ENCODE assay signal across 1 cellular context in the genomic region with DNA sequence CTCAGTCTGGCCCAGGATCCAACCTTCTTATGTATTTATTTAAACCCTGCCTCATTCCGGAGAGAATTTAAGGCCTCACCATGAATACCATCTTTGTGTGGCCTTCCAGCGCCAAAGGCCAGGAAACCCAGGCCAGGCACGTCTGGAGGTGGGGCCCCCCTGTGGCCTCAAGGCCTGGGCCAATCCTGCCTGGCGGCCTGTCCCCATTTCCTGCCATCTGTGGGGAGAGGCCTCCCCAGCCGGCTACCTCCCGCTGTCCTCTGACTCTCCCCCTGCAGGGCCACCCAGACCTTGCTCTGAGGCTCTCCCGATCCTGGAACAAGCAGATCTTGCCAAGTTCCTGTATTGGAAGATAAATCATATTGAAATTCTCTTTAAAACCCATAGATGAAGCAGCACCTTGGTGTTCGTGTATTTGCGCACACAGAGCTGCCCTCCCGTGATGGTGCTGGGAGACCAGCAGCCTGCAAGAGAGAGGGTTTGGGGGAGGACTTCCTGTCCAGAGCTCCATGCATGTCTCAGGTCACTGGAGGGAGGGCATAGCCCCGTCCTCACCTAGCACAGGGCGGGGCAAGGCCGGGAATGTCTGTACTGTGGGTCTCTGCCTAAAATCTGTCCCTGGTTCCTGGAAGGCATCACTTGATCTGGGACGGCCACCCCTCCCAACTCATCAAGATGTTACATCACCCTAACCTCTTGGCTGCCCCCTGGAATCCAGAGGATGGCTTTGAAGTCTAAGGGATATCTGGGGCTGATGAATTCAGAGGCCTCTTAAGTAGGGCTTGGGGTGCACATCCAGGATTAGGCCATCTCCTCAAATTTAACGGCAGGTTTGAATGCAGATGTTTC.
TF ChIP-seq lines count a peak whose summit lies in the region.

No MANE protein-coding gene starts in this region.

TF ChIP-seq in HepG2, 621 proteins besides CTCF, POLR2A, EP300 and RAD21 (continued from another document and continues in another):
- TF ChIP-seq, protein P1, sequence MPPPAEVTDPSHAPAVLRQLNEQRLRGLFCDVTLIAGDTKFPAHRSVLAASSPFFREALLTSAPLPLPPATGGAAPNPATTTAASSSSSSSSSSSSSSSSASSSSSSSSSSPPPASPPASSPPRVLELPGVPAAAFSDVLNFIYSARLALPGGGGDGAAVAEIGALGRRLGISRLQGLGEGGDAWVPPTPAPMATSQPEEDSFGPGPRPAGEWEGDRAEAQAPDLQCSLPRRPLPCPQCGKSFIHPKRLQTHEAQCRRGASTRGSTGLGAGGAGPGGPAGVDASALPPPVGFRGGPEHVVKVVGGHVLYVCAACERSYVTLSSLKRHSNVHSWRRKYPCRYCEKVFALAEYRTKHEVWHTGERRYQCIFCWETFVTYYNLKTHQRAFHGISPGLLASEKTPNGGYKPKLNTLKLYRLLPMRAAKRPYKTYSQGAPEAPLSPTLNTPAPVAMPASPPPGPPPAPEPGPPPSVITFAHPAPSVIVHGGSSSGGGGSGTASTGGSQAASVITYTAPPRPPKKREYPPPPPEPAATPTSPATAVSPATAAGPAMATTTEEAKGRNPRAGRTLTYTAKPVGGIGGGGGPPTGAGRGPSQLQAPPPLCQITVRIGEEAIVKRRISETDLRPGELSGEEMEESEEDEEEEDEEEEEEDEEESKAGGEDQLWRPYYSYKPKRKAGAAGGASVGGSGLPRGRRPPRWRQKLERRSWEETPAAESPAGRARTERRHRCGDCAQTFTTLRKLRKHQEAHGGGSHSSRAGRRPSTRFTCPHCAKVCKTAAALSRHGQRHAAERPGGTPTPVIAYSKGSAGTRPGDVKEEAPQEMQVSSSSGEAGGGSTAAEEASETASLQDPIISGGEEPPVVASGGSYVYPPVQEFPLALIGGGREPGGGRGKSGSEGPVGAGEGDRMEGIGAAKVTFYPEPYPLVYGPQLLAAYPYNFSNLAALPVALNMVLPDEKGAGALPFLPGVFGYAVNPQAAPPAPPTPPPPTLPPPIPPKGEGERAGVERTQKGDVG (CRISPR knock-in tag; IDR thresholded peaks at IDR 0.05; ENCODE audit: borderline replicate concordance) = peak; percentile 96; the same call in 1 of the 2 replicates
- TF ChIP-seq ZNF263 (CRISPR knock-in tag; IDR thresholded peaks at IDR 0.05) = peak; percentile 97
- no peak for TF ChIP-seq NAIF1 (CRISPR knock-in tag; IDR thresholded peaks at IDR 0.05; ENCODE audit: borderline replicate concordance)
- no peak for TF ChIP-seq ZNF556 (CRISPR knock-in tag; IDR thresholded peaks at IDR 0.05; ENCODE audit: borderline replicate concordance)
- TF ChIP-seq ZBTB38 (CRISPR knock-in tag; IDR thresholded peaks at IDR 0.05) = peak; percentile 98
- 0 out of 2 replicates have a peak, but pooled peaks have one; percentile 18 for TF ChIP-seq SP5 (CRISPR knock-in tag; IDR thresholded peaks at IDR 0.05; ENCODE audit: borderline replicate concordance, low read depth)
- TF ChIP-seq, protein P2, sequence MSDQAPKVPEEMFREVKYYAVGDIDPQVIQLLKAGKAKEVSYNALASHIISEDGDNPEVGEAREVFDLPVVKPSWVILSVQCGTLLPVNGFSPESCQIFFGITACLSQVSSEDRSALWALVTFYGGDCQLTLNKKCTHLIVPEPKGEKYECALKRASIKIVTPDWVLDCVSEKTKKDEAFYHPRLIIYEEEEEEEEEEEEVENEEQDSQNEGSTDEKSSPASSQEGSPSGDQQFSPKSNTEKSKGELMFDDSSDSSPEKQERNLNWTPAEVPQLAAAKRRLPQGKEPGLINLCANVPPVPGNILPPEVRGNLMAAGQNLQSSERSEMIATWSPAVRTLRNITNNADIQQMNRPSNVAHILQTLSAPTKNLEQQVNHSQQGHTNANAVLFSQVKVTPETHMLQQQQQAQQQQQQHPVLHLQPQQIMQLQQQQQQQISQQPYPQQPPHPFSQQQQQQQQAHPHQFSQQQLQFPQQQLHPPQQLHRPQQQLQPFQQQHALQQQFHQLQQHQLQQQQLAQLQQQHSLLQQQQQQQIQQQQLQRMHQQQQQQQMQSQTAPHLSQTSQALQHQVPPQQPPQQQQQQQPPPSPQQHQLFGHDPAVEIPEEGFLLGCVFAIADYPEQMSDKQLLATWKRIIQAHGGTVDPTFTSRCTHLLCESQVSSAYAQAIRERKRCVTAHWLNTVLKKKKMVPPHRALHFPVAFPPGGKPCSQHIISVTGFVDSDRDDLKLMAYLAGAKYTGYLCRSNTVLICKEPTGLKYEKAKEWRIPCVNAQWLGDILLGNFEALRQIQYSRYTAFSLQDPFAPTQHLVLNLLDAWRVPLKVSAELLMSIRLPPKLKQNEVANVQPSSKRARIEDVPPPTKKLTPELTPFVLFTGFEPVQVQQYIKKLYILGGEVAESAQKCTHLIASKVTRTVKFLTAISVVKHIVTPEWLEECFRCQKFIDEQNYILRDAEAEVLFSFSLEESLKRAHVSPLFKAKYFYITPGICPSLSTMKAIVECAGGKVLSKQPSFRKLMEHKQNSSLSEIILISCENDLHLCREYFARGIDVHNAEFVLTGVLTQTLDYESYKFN (CRISPR knock-in tag; conservative IDR thresholded peaks at IDR 0.05) = 0 out of 2 replicates have a peak, but pooled peaks have one; percentile 20
- peak; percentile 21; the same call in 1 of the 2 replicates for TF ChIP-seq RARA (CRISPR knock-in tag; IDR thresholded peaks at IDR 0.05)
- no peak for TF ChIP-seq ZNF224 (CRISPR knock-in tag; IDR thresholded peaks at IDR 0.05)
- 0 out of 2 replicates have a peak, but pooled peaks have one; percentile 54 for TF ChIP-seq MTA1 (CRISPR knock-in tag; IDR thresholded peaks at IDR 0.05; ENCODE audit: borderline replicate concordance)
- TF ChIP-seq, protein P3, sequence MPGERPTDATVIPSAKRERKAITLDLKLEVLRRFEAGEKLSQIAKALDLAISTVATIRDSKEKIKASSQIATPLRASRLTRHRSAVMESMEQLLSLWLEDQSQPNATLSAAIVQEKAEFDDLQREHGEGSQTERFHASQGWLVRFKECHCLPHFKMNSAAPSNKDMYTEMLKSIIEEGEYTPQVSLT (CRISPR knock-in tag; IDR thresholded peaks at IDR 0.05; ENCODE audit: borderline replicate concordance, low read depth) = no peak
- TF ChIP-seq, protein P4, sequence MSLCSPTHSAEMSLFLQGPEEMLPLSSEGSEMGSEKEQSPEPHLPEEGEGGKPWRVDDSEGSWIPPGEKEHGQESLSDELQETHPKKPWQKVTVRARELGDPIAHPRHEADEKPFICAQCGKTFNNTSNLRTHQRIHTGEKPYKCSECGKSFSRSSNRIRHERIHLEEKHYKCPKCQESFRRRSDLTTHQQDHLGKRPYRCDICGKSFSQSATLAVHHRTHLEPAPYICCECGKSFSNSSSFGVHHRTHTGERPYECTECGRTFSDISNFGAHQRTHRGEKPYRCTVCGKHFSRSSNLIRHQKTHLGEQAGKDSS (CRISPR knock-in tag; IDR thresholded peaks at IDR 0.05; ENCODE audit: borderline replicate concordance, low read depth) = no peak
- TF ChIP-seq HOXA3 (CRISPR knock-in tag; IDR thresholded peaks at IDR 0.05) = peak; percentile 59
- TF ChIP-seq, protein P5, sequence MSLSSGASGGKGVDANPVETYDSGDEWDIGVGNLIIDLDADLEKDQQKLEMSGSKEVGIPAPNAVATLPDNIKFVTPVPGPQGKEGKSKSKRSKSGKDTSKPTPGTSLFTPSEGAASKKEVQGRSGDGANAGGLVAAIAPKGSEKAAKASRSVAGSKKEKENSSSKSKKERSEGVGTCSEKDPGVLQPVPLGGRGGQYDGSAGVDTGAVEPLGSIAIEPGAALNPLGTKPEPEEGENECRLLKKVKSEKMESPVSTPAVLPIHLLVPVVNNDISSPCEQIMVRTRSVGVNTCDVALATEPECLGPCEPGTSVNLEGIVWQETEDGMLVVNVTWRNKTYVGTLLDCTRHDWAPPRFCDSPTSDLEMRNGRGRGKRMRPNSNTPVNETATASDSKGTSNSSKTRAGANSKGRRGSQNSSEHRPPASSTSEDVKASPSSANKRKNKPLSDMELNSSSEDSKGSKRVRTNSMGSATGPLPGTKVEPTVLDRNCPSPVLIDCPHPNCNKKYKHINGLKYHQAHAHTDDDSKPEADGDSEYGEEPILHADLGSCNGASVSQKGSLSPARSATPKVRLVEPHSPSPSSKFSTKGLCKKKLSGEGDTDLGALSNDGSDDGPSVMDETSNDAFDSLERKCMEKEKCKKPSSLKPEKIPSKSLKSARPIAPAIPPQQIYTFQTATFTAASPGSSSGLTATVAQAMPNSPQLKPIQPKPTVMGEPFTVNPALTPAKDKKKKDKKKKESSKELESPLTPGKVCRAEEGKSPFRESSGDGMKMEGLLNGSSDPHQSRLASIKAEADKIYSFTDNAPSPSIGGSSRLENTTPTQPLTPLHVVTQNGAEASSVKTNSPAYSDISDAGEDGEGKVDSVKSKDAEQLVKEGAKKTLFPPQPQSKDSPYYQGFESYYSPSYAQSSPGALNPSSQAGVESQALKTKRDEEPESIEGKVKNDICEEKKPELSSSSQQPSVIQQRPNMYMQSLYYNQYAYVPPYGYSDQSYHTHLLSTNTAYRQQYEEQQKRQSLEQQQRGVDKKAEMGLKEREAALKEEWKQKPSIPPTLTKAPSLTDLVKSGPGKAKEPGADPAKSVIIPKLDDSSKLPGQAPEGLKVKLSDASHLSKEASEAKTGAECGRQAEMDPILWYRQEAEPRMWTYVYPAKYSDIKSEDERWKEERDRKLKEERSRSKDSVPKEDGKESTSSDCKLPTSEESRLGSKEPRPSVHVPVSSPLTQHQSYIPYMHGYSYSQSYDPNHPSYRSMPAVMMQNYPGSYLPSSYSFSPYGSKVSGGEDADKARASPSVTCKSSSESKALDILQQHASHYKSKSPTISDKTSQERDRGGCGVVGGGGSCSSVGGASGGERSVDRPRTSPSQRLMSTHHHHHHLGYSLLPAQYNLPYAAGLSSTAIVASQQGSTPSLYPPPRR (CRISPR knock-in tag; IDR thresholded peaks at IDR 0.05; ENCODE audit: borderline replicate concordance) = peak; percentile 46; the same call in 1 of the 2 replicates
- TF ChIP-seq TBP (CRISPR knock-in tag; IDR thresholded peaks at IDR 0.05) = no peak
- TF ChIP-seq, protein P6, sequence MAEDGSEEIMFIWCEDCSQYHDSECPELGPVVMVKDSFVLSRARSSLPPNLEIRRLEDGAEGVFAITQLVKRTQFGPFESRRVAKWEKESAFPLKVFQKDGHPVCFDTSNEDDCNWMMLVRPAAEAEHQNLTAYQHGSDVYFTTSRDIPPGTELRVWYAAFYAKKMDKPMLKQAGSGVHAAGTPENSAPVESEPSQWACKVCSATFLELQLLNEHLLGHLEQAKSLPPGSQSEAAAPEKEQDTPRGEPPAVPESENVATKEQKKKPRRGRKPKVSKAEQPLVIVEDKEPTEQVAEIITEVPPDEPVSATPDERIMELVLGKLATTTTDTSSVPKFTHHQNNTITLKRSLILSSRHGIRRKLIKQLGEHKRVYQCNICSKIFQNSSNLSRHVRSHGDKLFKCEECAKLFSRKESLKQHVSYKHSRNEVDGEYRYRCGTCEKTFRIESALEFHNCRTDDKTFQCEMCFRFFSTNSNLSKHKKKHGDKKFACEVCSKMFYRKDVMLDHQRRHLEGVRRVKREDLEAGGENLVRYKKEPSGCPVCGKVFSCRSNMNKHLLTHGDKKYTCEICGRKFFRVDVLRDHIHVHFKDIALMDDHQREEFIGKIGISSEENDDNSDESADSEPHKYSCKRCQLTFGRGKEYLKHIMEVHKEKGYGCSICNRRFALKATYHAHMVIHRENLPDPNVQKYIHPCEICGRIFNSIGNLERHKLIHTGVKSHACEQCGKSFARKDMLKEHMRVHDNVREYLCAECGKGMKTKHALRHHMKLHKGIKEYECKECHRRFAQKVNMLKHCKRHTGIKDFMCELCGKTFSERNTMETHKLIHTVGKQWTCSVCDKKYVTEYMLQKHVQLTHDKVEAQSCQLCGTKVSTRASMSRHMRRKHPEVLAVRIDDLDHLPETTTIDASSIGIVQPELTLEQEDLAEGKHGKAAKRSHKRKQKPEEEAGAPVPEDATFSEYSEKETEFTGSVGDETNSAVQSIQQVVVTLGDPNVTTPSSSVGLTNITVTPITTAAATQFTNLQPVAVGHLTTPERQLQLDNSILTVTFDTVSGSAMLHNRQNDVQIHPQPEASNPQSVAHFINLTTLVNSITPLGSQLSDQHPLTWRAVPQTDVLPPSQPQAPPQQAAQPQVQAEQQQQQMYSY (CRISPR knock-in tag; IDR thresholded peaks at IDR 0.05) = no peak
- TF ChIP-seq, protein P7, sequence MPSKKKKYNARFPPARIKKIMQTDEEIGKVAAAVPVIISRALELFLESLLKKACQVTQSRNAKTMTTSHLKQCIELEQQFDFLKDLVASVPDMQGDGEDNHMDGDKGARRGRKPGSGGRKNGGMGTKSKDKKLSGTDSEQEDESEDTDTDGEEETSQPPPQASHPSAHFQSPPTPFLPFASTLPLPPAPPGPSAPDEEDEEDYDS (CRISPR knock-in tag; IDR thresholded peaks at IDR 0.05) = no peak
- TF ChIP-seq U2AF1 (optimal IDR thresholded peaks at IDR 0.05; ENCODE audit: low read depth, low read length) = no peak
- TF ChIP-seq ZFP41 (CRISPR knock-in tag; IDR thresholded peaks at IDR 0.05; ENCODE audit: borderline replicate concordance) = no peak
- no peak for TF ChIP-seq RFX3 (CRISPR knock-in tag; IDR thresholded peaks at IDR 0.05)
- TF ChIP-seq, protein P8, sequence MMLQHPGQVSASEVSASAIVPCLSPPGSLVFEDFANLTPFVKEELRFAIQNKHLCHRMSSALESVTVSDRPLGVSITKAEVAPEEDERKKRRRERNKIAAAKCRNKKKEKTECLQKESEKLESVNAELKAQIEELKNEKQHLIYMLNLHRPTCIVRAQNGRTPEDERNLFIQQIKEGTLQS (CRISPR knock-in tag; IDR thresholded peaks at IDR 0.05) = no peak
- TF ChIP-seq, protein P9, sequence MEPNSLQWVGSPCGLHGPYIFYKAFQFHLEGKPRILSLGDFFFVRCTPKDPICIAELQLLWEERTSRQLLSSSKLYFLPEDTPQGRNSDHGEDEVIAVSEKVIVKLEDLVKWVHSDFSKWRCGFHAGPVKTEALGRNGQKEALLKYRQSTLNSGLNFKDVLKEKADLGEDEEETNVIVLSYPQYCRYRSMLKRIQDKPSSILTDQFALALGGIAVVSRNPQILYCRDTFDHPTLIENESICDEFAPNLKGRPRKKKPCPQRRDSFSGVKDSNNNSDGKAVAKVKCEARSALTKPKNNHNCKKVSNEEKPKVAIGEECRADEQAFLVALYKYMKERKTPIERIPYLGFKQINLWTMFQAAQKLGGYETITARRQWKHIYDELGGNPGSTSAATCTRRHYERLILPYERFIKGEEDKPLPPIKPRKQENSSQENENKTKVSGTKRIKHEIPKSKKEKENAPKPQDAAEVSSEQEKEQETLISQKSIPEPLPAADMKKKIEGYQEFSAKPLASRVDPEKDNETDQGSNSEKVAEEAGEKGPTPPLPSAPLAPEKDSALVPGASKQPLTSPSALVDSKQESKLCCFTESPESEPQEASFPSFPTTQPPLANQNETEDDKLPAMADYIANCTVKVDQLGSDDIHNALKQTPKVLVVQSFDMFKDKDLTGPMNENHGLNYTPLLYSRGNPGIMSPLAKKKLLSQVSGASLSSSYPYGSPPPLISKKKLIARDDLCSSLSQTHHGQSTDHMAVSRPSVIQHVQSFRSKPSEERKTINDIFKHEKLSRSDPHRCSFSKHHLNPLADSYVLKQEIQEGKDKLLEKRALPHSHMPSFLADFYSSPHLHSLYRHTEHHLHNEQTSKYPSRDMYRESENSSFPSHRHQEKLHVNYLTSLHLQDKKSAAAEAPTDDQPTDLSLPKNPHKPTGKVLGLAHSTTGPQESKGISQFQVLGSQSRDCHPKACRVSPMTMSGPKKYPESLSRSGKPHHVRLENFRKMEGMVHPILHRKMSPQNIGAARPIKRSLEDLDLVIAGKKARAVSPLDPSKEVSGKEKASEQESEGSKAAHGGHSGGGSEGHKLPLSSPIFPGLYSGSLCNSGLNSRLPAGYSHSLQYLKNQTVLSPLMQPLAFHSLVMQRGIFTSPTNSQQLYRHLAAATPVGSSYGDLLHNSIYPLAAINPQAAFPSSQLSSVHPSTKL (CRISPR knock-in tag; IDR thresholded peaks at IDR 0.05) = peak; percentile 54; the same call in 1 of the 2 replicates
